Comparison of ENCODE assay signal across 8 cellular contexts in genomic region chr2:196160101-196160500, GRCh38. TPM values are rescaled to one million over a fixed set of nuclear protein-coding genes. Genes with fewer than 3 reads are reported as not detected.
DNase-seq lines count a peak whose midpoint lies in the region; ATAC-seq, FAIRE-seq and TF ChIP-seq lines count a peak whose summit lies in the region.

No MANE protein-coding gene starts in this region.

- H3K36me3 ChIP-seq in bronchial epithelial cell (ENCODE audit: control insufficient read depth, insufficient read depth, low read length): peaks cover 4% of the 10 kb centered on the region
- peaks cover 15% of the 10 kb centered on the region for H3K36me3 ChIP-seq in suprapubic skin

- TF ChIP-seq CTCF in CD14-positive monocyte (IDR thresholded peaks at IDR 0.05) (no peak), bronchial epithelial cell (IDR thresholded peaks at IDR 0.05; ENCODE audit: insufficient read depth, low read length, severe bottlenecking) (no peak), suprapubic skin (IDR thresholded peaks at IDR 0.05) (no peak)

- H3K36me3 Mint-ChIP-seq in CD14-positive monocyte: peaks cover 73 to 85% of the 10 kb centered on the region in 2 donors

- WGBS in suprapubic skin: 52% methylated on average over 3 of the region's 3 CpGs

- H3K4me3 ChIP-seq in bronchial epithelial cell (ENCODE audit: low read depth, low read length): no peak overlapping the region
- H3K4me3 ChIP-seq in suprapubic skin: no peak overlapping the region

- peak overlapping the region in 1 of 2 donors; percentile 30 for H3K4me3 Mint-ChIP-seq in CD14-positive monocyte

- DNase-seq in CD14-positive monocyte (ENCODE audit: low spot score) (peak; percentile 82), RCC 7860 (ENCODE audit: low spot score) (peak; percentile 81), bronchial epithelial cell (ENCODE audit: low read depth) (peak; percentile 87), medulla oblongata (ENCODE audit: extremely low spot score) (peak; percentile 82), NCI-H146 treated with DMSO at 0.1 percent for 48 hours (lab: John Stamatoyannopoulos, UW; ENCODE audit: unreplicated experiment) (no peak), suprapubic skin (ENCODE audit: low spot score in 2 of 2) (no peak)

- TF ChIP-seq EP300 in suprapubic skin (IDR thresholded peaks at IDR 0.05): no peak

- no peaks in the 10 kb centered on the region for H3K4me1 ChIP-seq in suprapubic skin

- no peak overlapping the region for H3K27ac ChIP-seq in suprapubic skin

- no peaks in the 10 kb centered on the region for H3K27me3 Mint-ChIP-seq in CD14-positive monocyte (ENCODE audit: low read depth in 3 of 3)

- no peaks in the 10 kb centered on the region for H3K9me3 ChIP-seq in suprapubic skin

- no peak for TF ChIP-seq POLR2A in suprapubic skin (IDR thresholded peaks at IDR 0.05)

- H3K27ac Mint-ChIP-seq in CD14-positive monocyte: peak overlapping the region; percentile 90 to 96 (median 93)

- peaks cover 51% of the 10 kb centered on the region for H3K4me1 Mint-ChIP-seq in CD14-positive monocyte

- peak; percentile 76 for ATAC-seq in GM19043 (IDR thresholded peaks at IDR 0.05; ENCODE audit: low read depth, unreplicated experiment)
- ATAC-seq in HG03108 (IDR thresholded peaks at IDR 0.05; ENCODE audit: unreplicated experiment): peak; percentile 60

- peak; percentile 95 for FAIRE-seq in RCC 7860 (lab: Jason Lieb, UNC)
- no peak for FAIRE-seq in bronchial epithelial cell (lab: Jason Lieb, UNC)

- intact Hi-C loops in CD14-positive monocyte (cut with micrococcal nuclease): no loop called here

- no peaks in the 10 kb centered on the region for H3K9me3 Mint-ChIP-seq in CD14-positive monocyte

- H3K27me3 ChIP-seq in bronchial epithelial cell (ENCODE audit: control insufficient read depth, insufficient read depth, low read length) (no peaks in the 10 kb centered on the region), suprapubic skin (no peaks in the 10 kb centered on the region)

RNA-seq across cellular contexts. Expression of gene STK17B, which starts 11.3 kb away (rescaled TPM):
- polyA plus RNA-seq in CD14-positive monocyte: 100 to 1,000 TPM; 171 to 244 TPM
- 44.2 and 51.6 TPM in 2 replicates for total RNA-seq in bronchial epithelial cell
- 10 to 100 TPM; 23.2 to 47.2 (median 37.6) TPM for total RNA-seq in suprapubic skin

Comparison
In these comparisons a context has a peak if more than half of its experiments do, and no peak if none do; other contexts are left out.
1. DNase-seq: peak in CD14-positive monocyte (single experiment), RCC 7860 (single experiment), bronchial epithelial cell (single experiment) and medulla oblongata (single experiment); none in NCI-H146 treated with DMSO at 0.1 percent for 48 hours (single experiment) and suprapubic skin (0 of 2).